Comparison of ENCODE assay signal across 15 cellular contexts in genomic region chr14:73188501-73188903, GRCh38. TPM values are rescaled to one million over a fixed set of nuclear protein-coding genes. Genes with fewer than 3 reads are reported as not detected.
DNase-seq lines count a peak whose midpoint lies in the region; ATAC-seq, FAIRE-seq and TF ChIP-seq lines count a peak whose summit lies in the region.
"Had no signal": no experiment of that assay in that cellular context is flagged by ENCODE, and none has a peak within 500 bp of the region (broad histone marks: within the 10 kb centered on the region; RNA-seq: fewer than 3 reads in every experiment).

No MANE protein-coding gene starts in this region.

- ATAC-seq in HG02973 (IDR thresholded peaks at IDR 0.05; ENCODE audit: unreplicated experiment), result no peak

- DNase-seq in H54 (ENCODE audit: insufficient read length, low spot score) (peak; percentile 61), RCC 7860 (ENCODE audit: low spot score) (peak; percentile 9), epithelial cell of proximal tubule (ENCODE audit: low read depth) (peak; percentile 36), renal cortical epithelial cell (ENCODE audit: low read depth) (peak; percentile 65), NCI-H1105 (lab: John Stamatoyannopoulos, UW) (no peak), SHP77 treated with DMSO at 0.1 percent for 48 hours (lab: John Stamatoyannopoulos, UW) (no peak)
- no peak for DNase-seq in activated CD8-positive, alpha-beta memory T cell treated with anti-CD3 and anti-CD28 coated beads, Interleukin-2, amount 50 U/mL, for 4 hours
- DNase-seq: activated CD4-positive, alpha-beta T cell treated with anti-CD3 and anti-CD28 coated beads for 4 hours; Calu3; midbrain; MM.1S; T-helper 2 cell; thyroid gland had no signal

- FAIRE-seq in H54 (lab: Jason Lieb, UNC) (peak; percentile 33), RCC 7860 (lab: Jason Lieb, UNC) (no peak)

- H3K4me3 ChIP-seq in epithelial cell of proximal tubule (ENCODE audit: low read depth, low read length), result no peak overlapping the region
- H3K4me3 ChIP-seq: ovary, thyroid gland had no signal

- no peak for TF ChIP-seq CTCF in epithelial cell of proximal tubule (conservative IDR thresholded peaks at IDR 0.05; ENCODE audit: low read depth, low read length)

- no peak for TF ChIP-seq POLR2A in H54 (IDR thresholded peaks at IDR 0.05; ENCODE audit: low read depth, low read length)

RNA-seq across cellular contexts. Expression of gene PAPLN, which starts 48.8 kb away (rescaled TPM):
- total RNA-seq in epithelial cell of proximal tubule (5.9 and 12.7 TPM in 2 replicates), renal cortical epithelial cell (21.4 and 164 TPM in 2 replicates)

RNA-seq across cellular contexts. Expression of gene PSEN1, which starts 52.2 kb away (rescaled TPM):
- total RNA-seq in epithelial cell of proximal tubule (31.7 and 35.5 TPM in 2 replicates), renal cortical epithelial cell (92.6 and 113 TPM in 2 replicates)

Comparison
In these comparisons a context has a peak if more than half of its experiments do, and no peak if none do; other contexts are left out.
1. DNase-seq: peak in H54 (single experiment), RCC 7860 (single experiment), epithelial cell of proximal tubule (single experiment) and renal cortical epithelial cell (single experiment); none in NCI-H1105 (single experiment), activated CD8-positive, alpha-beta memory T cell treated with anti-CD3 and anti-CD28 coated beads, Interleukin-2, amount 50 U/mL, for 4 hours (single experiment) and SHP77 treated with DMSO at 0.1 percent for 48 hours (single experiment).